16 cellular contexts compared by ENCODE assay signal in genomic region chr6:81831274-81831673, GRCh38.
"Had no signal": no experiment of that assay in that cellular context is flagged by ENCODE, and none has a peak within 500 bp of the region (broad histone marks: within the 10 kb centered on the region; RNA-seq: fewer than 3 reads in every experiment).

No MANE protein-coding gene starts in this region.

- H3K9me3 Mint-ChIP-seq: T-helper 1 cell treated with Interleukin-12 subunit alpha and Interleukin-12 subunit beta and Interleukin-4 antibody, amounts not matched to agents 30 μg/mL and 1 μg/mL, for 36 hours had no signal

- H3K27ac Mint-ChIP-seq: activated naive CD4-positive, alpha-beta T cell treated with anti-CD3 and anti-CD28 coated beads, Interleukin-2, amount 50 U/mL, for 72 hours; dendritic cell treated with granulocyte-macrophage colony-stimulating factor and Interleukin-4, amounts not matched to agents 40 ng/mL and 50 ng/mL, for 4 days; natural killer cell treated with Interleukin-12 subunit alpha and Interleukin-12 subunit beta and Interleukin-15 and Interleukin-18, amount 100 ng/mL, for 72 hours; stimulated activated naive CD8-positive, alpha-beta T cell treated with anti-CD3 and anti-CD28 coated beads, Interleukin-15, amount 100 ng/mL, for 72 hours; T-helper 1 cell treated with Interleukin-12 subunit alpha and Interleukin-12 subunit beta and Interleukin-4 antibody, amounts not matched to agents 30 μg/mL and 1 μg/mL, for 36 hours had no signal

- H3K27me3 ChIP-seq: adrenal gland, esophagus squamous epithelium, vagina had no signal

- H3K4me1 ChIP-seq: adrenal gland, esophagus squamous epithelium, lower lobe of right lung, vagina had no signal

- DNase-seq: activated CD4-positive, alpha-beta T cell treated with anti-CD3 and anti-CD28 coated beads for 1 hour; activated gamma-delta T cell treated with Interleukin-2 at 50 U/mL for 16 hours; adrenal gland; effector memory CD4-positive, alpha-beta T cell; esophagus squamous epithelium; lower lobe of right lung; nucleus accumbens; stimulated activated CD4-positive, alpha-beta T cell treated with anti-CD3 and anti-CD28 coated beads, Interleukin-4, amount 100 ng/mL, for 1 hour; stimulated activated naive CD8-positive, alpha-beta T cell treated with anti-CD3 and anti-CD28 coated beads, Interleukin-15, amount 100 ng/mL, for 72 hours; trophoblast cell had no signal

- H3K27ac ChIP-seq: adrenal gland, esophagus squamous epithelium, lower lobe of right lung, skin epidermis, vagina had no signal

- ATAC-seq: activated naive CD4-positive, alpha-beta T cell treated with anti-CD3 and anti-CD28 coated beads, Interleukin-2, amount 50 U/mL, for 72 hours; lower lobe of right lung; natural killer cell treated with Interleukin-12 subunit alpha and Interleukin-12 subunit beta and Interleukin-15 and Interleukin-18, amount 100 ng/mL, for 72 hours; stimulated activated naive CD8-positive, alpha-beta T cell treated with anti-CD3 and anti-CD28 coated beads, Interleukin-15, amount 100 ng/mL, for 72 hours had no signal

- H3K27me3 Mint-ChIP-seq: dendritic cell treated with granulocyte-macrophage colony-stimulating factor and Interleukin-4, amounts not matched to agents 40 ng/mL and 50 ng/mL, for 4 days; natural killer cell treated with Interleukin-12 subunit alpha and Interleukin-12 subunit beta and Interleukin-15 and Interleukin-18, amount 100 ng/mL, for 72 hours; stimulated activated naive CD8-positive, alpha-beta T cell treated with anti-CD3 and anti-CD28 coated beads, Interleukin-15, amount 100 ng/mL, for 72 hours had no signal

- H3K4me1 Mint-ChIP-seq: stimulated activated naive CD8-positive, alpha-beta T cell treated with anti-CD3 and anti-CD28 coated beads, Interleukin-15, amount 100 ng/mL, for 72 hours had no signal

- H3K9me3 ChIP-seq: esophagus squamous epithelium, lower lobe of right lung, vagina had no signal

- H3K36me3 ChIP-seq: adrenal gland, esophagus squamous epithelium, lower lobe of right lung, vagina had no signal

- H3K4me3 ChIP-seq: adrenal gland, esophagus squamous epithelium, lower lobe of right lung, skin epidermis, vagina had no signal

- H3K4me3 Mint-ChIP-seq: dendritic cell treated with granulocyte-macrophage colony-stimulating factor and Interleukin-4, amounts not matched to agents 40 ng/mL and 50 ng/mL, for 4 days; natural killer cell treated with Interleukin-12 subunit alpha and Interleukin-12 subunit beta and Interleukin-15 and Interleukin-18, amount 100 ng/mL, for 72 hours; stimulated activated naive CD8-positive, alpha-beta T cell treated with anti-CD3 and anti-CD28 coated beads, Interleukin-15, amount 100 ng/mL, for 72 hours; T-helper 1 cell treated with Interleukin-12 subunit alpha and Interleukin-12 subunit beta and Interleukin-4 antibody, amounts not matched to agents 30 μg/mL and 1 μg/mL, for 36 hours had no signal
